In the genomic region with DNA sequence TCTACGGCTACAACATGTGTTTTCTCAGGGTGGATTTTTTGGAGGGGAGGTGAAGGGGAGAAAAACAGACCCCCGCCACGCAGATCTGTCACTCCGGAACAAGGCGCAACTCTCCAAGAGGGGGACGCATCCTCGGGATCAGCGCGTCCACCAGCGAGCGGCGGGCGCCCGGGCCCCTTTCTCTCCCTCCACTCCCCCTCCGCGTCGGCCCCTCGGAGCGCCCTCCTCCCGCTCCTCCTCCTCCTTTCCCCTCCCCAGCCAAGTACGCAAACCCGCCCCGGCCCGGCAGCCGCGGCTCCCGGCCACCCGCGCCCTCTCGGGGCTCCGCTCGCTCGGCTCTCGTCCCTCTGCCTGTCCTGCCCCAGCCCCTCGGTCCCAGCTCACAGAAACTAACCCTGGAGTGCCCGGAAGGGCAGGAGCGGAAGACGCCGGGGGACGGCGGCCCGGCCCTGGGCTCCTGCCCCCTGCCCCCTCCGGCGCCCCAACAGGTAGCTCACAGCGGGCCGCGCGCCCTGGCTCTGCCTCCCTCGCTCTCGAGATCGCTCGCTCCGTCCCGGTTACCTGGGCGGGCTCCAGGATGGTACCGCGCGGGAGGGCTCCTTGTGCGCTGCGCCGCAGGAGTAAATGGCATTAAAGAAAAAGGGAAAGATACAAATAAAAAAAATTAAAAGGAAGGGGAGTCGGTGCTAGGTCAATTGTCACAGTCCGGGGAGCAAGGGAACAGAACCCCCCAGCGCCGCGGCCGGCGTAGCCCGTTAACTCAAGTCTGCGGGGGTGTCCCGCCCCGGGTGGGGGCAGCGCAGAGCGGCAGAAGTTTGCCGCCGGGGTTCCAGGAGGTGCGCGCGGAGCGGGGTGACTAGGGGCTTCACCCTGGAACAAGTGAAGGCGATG, we compare ENCODE assay signal across 8 cellular contexts.
DNase-seq lines count a peak whose midpoint lies in the region; ATAC-seq and TF ChIP-seq lines count a peak whose summit lies in the region.

No MANE protein-coding gene starts in this region.

- H3K4me1 Mint-ChIP-seq in stimulated activated naive CD8-positive, alpha-beta T cell treated with anti-CD3 and anti-CD28 coated beads, Interleukin-15, Interleukin-2, amounts not matched to agents 100 ng/mL and 50 ng/mL, for 24 hours (ENCODE audit: low read depth), result peaks cover 37% of the 10 kb centered on the region
- peaks cover 15% of the 10 kb centered on the region for H3K4me1 Mint-ChIP-seq in activated T-helper 2 cell treated with anti-CD3 and anti-CD28 coated beads, Interferon-gamma antibody, Interleukin-2, Interleukin-4, amounts not matched to agents 10 μg/mL and 5 μg/mL and 100 μg/mL, durations not matched to agents 14 hours and 24 hours and 36 hours (ENCODE audit: low read depth)

- peaks cover 67% of the 10 kb centered on the region for H3K27me3 ChIP-seq in left ventricle myocardium inferior (ENCODE audit: low read depth)

- peak overlapping the region; percentile 97 for H3K27ac ChIP-seq in left ventricle myocardium inferior (replicated peaks)

- peaks cover 66% of the 10 kb centered on the region for H3K4me1 ChIP-seq in left ventricle myocardium inferior

- TF ChIP-seq CTCF in left ventricle myocardium inferior (IDR thresholded peaks at IDR 0.05; ENCODE audit: borderline replicate concordance), result no peak

- no peaks in the 10 kb centered on the region for H3K9me3 Mint-ChIP-seq in stimulated activated naive CD8-positive, alpha-beta T cell treated with anti-CD3 and anti-CD28 coated beads, Interleukin-15, Interleukin-2, amounts not matched to agents 100 ng/mL and 50 ng/mL, for 24 hours
- no peaks in the 10 kb centered on the region for H3K9me3 Mint-ChIP-seq in activated T-helper 2 cell treated with anti-CD3 and anti-CD28 coated beads, Interferon-gamma antibody, Interleukin-2, Interleukin-4, amounts not matched to agents 10 μg/mL and 5 μg/mL and 100 μg/mL, durations not matched to agents 14 hours and 24 hours and 36 hours

- peaks cover 5% of the 10 kb centered on the region for H3K36me3 Mint-ChIP-seq in stimulated activated naive CD8-positive, alpha-beta T cell treated with anti-CD3 and anti-CD28 coated beads, Interleukin-15, Interleukin-2, amounts not matched to agents 100 ng/mL and 50 ng/mL, for 24 hours (ENCODE audit: low read depth)
- H3K36me3 Mint-ChIP-seq in activated T-helper 2 cell treated with anti-CD3 and anti-CD28 coated beads, Interferon-gamma antibody, Interleukin-2, Interleukin-4, amounts not matched to agents 10 μg/mL and 5 μg/mL and 100 μg/mL, durations not matched to agents 14 hours and 24 hours and 36 hours (ENCODE audit: low read depth), result peaks cover 4% of the 10 kb centered on the region

- peak overlapping the region; percentile 83 for H3K4me3 ChIP-seq in left ventricle myocardium inferior

- DNase-seq in stimulated activated naive CD8-positive, alpha-beta T cell treated with anti-CD3 and anti-CD28 coated beads, Interleukin-15, Interleukin-2, amounts not matched to agents 100 U/mL and 50 U/mL, for 24 hours, result no peak
- no peak for DNase-seq in activated T-helper 2 cell treated with anti-CD3 and anti-CD28 coated beads, Interferon-gamma antibody, Interleukin-2, Interleukin-4, amounts not matched to agents 10 μg/mL and 5 μg/mL and 100 μg/mL, durations not matched to agents 14 hours and 24 hours and 36 hours (ENCODE audit: low spot score)
- peak; percentile 68 for DNase-seq in left ventricle myocardium inferior
- peak in 7 of 10 donors; percentile 14 to 85 (median 40) for DNase-seq in posterior cingulate gyrus
- DNase-seq in SKM-1 treated with dmso at 0.1 percent for 144 hours (lab: John Stamatoyannopoulos, UW; ENCODE audit: unreplicated experiment), result no peak
- DNase-seq in effector CD8-positive, alpha-beta T cell (lab: John Stamatoyannopoulos, UW), result no peak

- no peak overlapping the region for H3K27ac Mint-ChIP-seq in stimulated activated naive CD8-positive, alpha-beta T cell treated with anti-CD3 and anti-CD28 coated beads, Interleukin-15, Interleukin-2, amounts not matched to agents 100 ng/mL and 50 ng/mL, for 24 hours
- H3K27ac Mint-ChIP-seq in activated T-helper 2 cell treated with anti-CD3 and anti-CD28 coated beads, Interferon-gamma antibody, Interleukin-2, Interleukin-4, amounts not matched to agents 10 μg/mL and 5 μg/mL and 100 μg/mL, durations not matched to agents 14 hours and 24 hours and 36 hours, result no peak overlapping the region

- H3K4me3 Mint-ChIP-seq in stimulated activated naive CD8-positive, alpha-beta T cell treated with anti-CD3 and anti-CD28 coated beads, Interleukin-15, Interleukin-2, amounts not matched to agents 100 ng/mL and 50 ng/mL, for 24 hours, result peak overlapping the region; percentile 76
- peak overlapping the region; percentile 74 for H3K4me3 Mint-ChIP-seq in activated T-helper 2 cell treated with anti-CD3 and anti-CD28 coated beads, Interferon-gamma antibody, Interleukin-2, Interleukin-4, amounts not matched to agents 10 μg/mL and 5 μg/mL and 100 μg/mL, durations not matched to agents 14 hours and 24 hours and 36 hours (ENCODE audit: low read depth)

- peaks cover 56% of the 10 kb centered on the region for H3K27me3 Mint-ChIP-seq in stimulated activated naive CD8-positive, alpha-beta T cell treated with anti-CD3 and anti-CD28 coated beads, Interleukin-15, Interleukin-2, amounts not matched to agents 100 ng/mL and 50 ng/mL, for 24 hours
- H3K27me3 Mint-ChIP-seq in activated T-helper 2 cell treated with anti-CD3 and anti-CD28 coated beads, Interferon-gamma antibody, Interleukin-2, Interleukin-4, amounts not matched to agents 10 μg/mL and 5 μg/mL and 100 μg/mL, durations not matched to agents 14 hours and 24 hours and 36 hours (ENCODE audit: low read depth), result peaks cover 43% of the 10 kb centered on the region

- intact Hi-C loops in activated T-helper 2 cell treated with anti-CD3 and anti-CD28 coated beads, Interferon-gamma antibody, Interleukin-2, Interleukin-4, amounts not matched to agents 10 μg/mL and 5 μg/mL and 100 μg/mL, durations not matched to agents 14 hours and 24 hours and 36 hours (cut with micrococcal nuclease), result loop anchor here (2.0 to 10.0 kb wide), 3 partner anchors 662 to 1635 kb away; a partner anchor contains a TSS
- intact Hi-C loops in left ventricle myocardium inferior (cut with micrococcal nuclease), result loop anchor here (10.0 kb wide), 1 partner anchor 952 kb away; no protein-coding TSS in a partner anchor
- intact Hi-C loops in posterior cingulate gyrus (cut with DNase I), result loop anchor here (5.0 kb wide), 1 partner anchor 1280 kb away; no protein-coding TSS in a partner anchor

- no peaks in the 10 kb centered on the region for H3K9me3 ChIP-seq in left ventricle myocardium inferior (replicated peaks)

- H3K36me3 ChIP-seq in left ventricle myocardium inferior, result no peaks in the 10 kb centered on the region

- ATAC-seq in stimulated activated naive CD8-positive, alpha-beta T cell treated with anti-CD3 and anti-CD28 coated beads, Interleukin-15, Interleukin-2, amounts not matched to agents 100 U/mL and 50 U/mL, for 24 hours, result no peak
- ATAC-seq in GM21381 (IDR thresholded peaks at IDR 0.05; ENCODE audit: unreplicated experiment), result no peak

Comparison
In these comparisons a context has a peak if more than half of its experiments do, and no peak if none do; other contexts are left out.
1. DNase-seq: peak in left ventricle myocardium inferior (single experiment) and posterior cingulate gyrus (7 of 10); none in stimulated activated naive CD8-positive, alpha-beta T cell treated with anti-CD3 and anti-CD28 coated beads, Interleukin-15, Interleukin-2, amounts not matched to agents 100 U/mL and 50 U/mL, for 24 hours (single experiment), activated T-helper 2 cell treated with anti-CD3 and anti-CD28 coated beads, Interferon-gamma antibody, Interleukin-2, Interleukin-4, amounts not matched to agents 10 μg/mL and 5 μg/mL and 100 μg/mL, durations not matched to agents 14 hours and 24 hours and 36 hours (single experiment), SKM-1 treated with dmso at 0.1 percent for 144 hours (single experiment) and effector CD8-positive, alpha-beta T cell (single experiment).